In genomic region chr16:13376174-13376573, GRCh38 we compare ENCODE assay signal across 26 cellular contexts.
DNase-seq lines count a peak whose midpoint lies in the region; ATAC-seq and TF ChIP-seq lines count a peak whose summit lies in the region.
"Had no signal": no experiment of that assay in that cellular context is flagged by ENCODE, and none has a peak within 500 bp of the region (broad histone marks: within the 10 kb centered on the region; RNA-seq: fewer than 3 reads in every experiment).

No MANE protein-coding gene starts in this region.

- TF ChIP-seq POLR2A in gastrocnemius medialis (IDR thresholded peaks at IDR 0.05), result no peak

- peak overlapping the region; percentile 25; the same call in 1 of the 2 replicates for H3K4me2 ChIP-seq in OCI-LY3 (ENCODE audit: low read length)
- H3K4me2 ChIP-seq in Karpas-422 (ENCODE audit: low read depth, low read length, poor library complexity, severe bottlenecking), result no peak overlapping the region
- H3K4me2 ChIP-seq: BLaER1 had no signal

- H3K36me3 ChIP-seq in OCI-LY3 (replicated peaks; ENCODE audit: low read depth, low read length), result no peaks in the 10 kb centered on the region
- no peaks in the 10 kb centered on the region for H3K36me3 ChIP-seq in gastrocnemius medialis
- H3K36me3 ChIP-seq in Karpas-422 (ENCODE audit: insufficient read depth, low read length), result no peaks in the 10 kb centered on the region
- H3K36me3 ChIP-seq: BLaER1, thoracic aorta, uterus had no signal

- in situ Hi-C loops in gastrocnemius medialis (cut with MboI; ENCODE audit: low sequenced_read_pairs in 4 of 4), result no loop called here

- H3K27ac ChIP-seq in OCI-LY3 (ENCODE audit: low read length) (no peak overlapping the region), gastrocnemius medialis (no peak overlapping the region), Karpas-422 (ENCODE audit: low read length) (no peak overlapping the region)
- H3K27ac ChIP-seq: BLaER1, thoracic aorta, uterus had no signal

- H3K9ac ChIP-seq in OCI-LY3 (ENCODE audit: low read length) (no peak overlapping the region), Karpas-422 (ENCODE audit: low read length) (no peak overlapping the region)
- H3K9ac ChIP-seq: BLaER1 had no signal

- DNase-seq in stimulated activated CD4-positive, alpha-beta T cell treated with anti-CD3 and anti-CD28 coated beads, Interleukin-12 subunit alpha, Interleukin-12 subunit beta, amount 100 ng/mL, for 48 hours (ENCODE audit: low read depth in 2 of 3, low spot score in 1 of 3), result peak in 2 of 3 donors; percentile 1 to 4
- no peak for DNase-seq in stimulated activated CD4-positive, alpha-beta T cell treated with anti-CD3 and anti-CD28 coated beads, Interleukin-4, amount 100 ng/mL, for 1 hour
- peak; percentile 93 for DNase-seq in kidney tubule cell (ENCODE audit: low spot score)
- no peak for DNase-seq in gastrocnemius medialis
- DNase-seq in NCI-H82 treated with DMSO at 0.1 percent for 48 hours (lab: John Stamatoyannopoulos, UW; ENCODE audit: unreplicated experiment), result no peak
- DNase-seq in Karpas-422, result no peak
- DNase-seq: activated CD4-positive, CD25-positive, alpha-beta regulatory T cell; activated CD8-positive, alpha-beta memory T cell treated with anti-CD3 and anti-CD28 coated beads for 24 hours; activated naive CD4-positive, alpha-beta T cell treated with Interleukin-2 at 50 U/mL for 16 hours; activated T-cell treated with anti-CD3 and anti-CD28 coated beads, Interleukin-2, amount 50 U/mL, for 1 hour; Caco-2; DMS79 treated with DMSO at 0.1 percent for 48 hours; GF-D8; glutamatergic neuron; naive B cell; NCI-H2029 treated with DMSO at 0.1 percent for 48 hours; NCI-H226; NCI-H69; nucleus accumbens; stimulated activated naive CD4-positive, alpha-beta T cell; T-helper 1 cell; uterus had no signal

- ATAC-seq in GM18519 (IDR thresholded peaks at IDR 0.05; ENCODE audit: low FRiP score, unreplicated experiment) (peak; percentile 53), gastrocnemius medialis (no peak)

- H4K20me1 ChIP-seq in OCI-LY3 (ENCODE audit: insufficient read depth, low read length) (no peaks in the 10 kb centered on the region), Karpas-422 (ENCODE audit: insufficient read depth, low read depth, low read length) (no peaks in the 10 kb centered on the region)
- H4K20me1 ChIP-seq: BLaER1 had no signal

- intact Hi-C loops in gastrocnemius medialis (cut with DNase I; ENCODE audit: low total_unique reads), result no loop called here

- no peaks in the 10 kb centered on the region for H3K9me3 ChIP-seq in OCI-LY3 (ENCODE audit: insufficient read depth, low read length)
- H3K9me3 ChIP-seq in gastrocnemius medialis, result no peaks in the 10 kb centered on the region
- H3K9me3 ChIP-seq in Karpas-422 (ENCODE audit: low read length), result peaks cover 4% of the 10 kb centered on the region; the same call in 1 of the 2 replicates
- H3K9me3 ChIP-seq: BLaER1, Caco-2, thoracic aorta, uterus had no signal

- TF ChIP-seq CTCF in OCI-LY3 (IDR thresholded peaks at IDR 0.05; ENCODE audit: low read depth, low read length) (no peak), gastrocnemius medialis (IDR thresholded peaks at IDR 0.05 in 4 of 5, conservative IDR thresholded peaks at IDR 0.05 in 1 of 5) (no peak)

- H3K4me1 ChIP-seq in OCI-LY3 (ENCODE audit: low read length), result peaks cover 30% of the 10 kb centered on the region
- H3K4me1 ChIP-seq in gastrocnemius medialis, result no peaks in the 10 kb centered on the region
- no peaks in the 10 kb centered on the region for H3K4me1 ChIP-seq in Karpas-422 (ENCODE audit: low read length)
- H3K4me1 ChIP-seq: BLaER1, Caco-2, uterus had no signal

- H3K27me3 ChIP-seq in OCI-LY3 (ENCODE audit: low read depth, low read length) (no peaks in the 10 kb centered on the region), gastrocnemius medialis (no peaks in the 10 kb centered on the region), Karpas-422 (ENCODE audit: low read length) (no peaks in the 10 kb centered on the region)
- H3K27me3 ChIP-seq: BLaER1, uterus had no signal

- H3K4me3 ChIP-seq in OCI-LY3 (ENCODE audit: low read length) (no peak overlapping the region), gastrocnemius medialis (no peak overlapping the region), Karpas-422 (ENCODE audit: low read length) (no peak overlapping the region)
- H3K4me3 ChIP-seq: BLaER1, thoracic aorta, uterus had no signal

- H2AFZ ChIP-seq in OCI-LY3 (ENCODE audit: low read depth, low read length), result no peak overlapping the region
- no peak overlapping the region for H2AFZ ChIP-seq in Karpas-422 (ENCODE audit: low read length)

- 0 out of 2 replicates have a peak, but pooled peaks cover 2% of the 10 kb centered on the region for H3K9me2 ChIP-seq in Karpas-422 (replicated peaks; ENCODE audit: insufficient read depth, low read length)

- no peaks in the 10 kb centered on the region for H3K79me2 ChIP-seq in OCI-LY3 (ENCODE audit: low read length)
- H3K79me2 ChIP-seq in Karpas-422 (ENCODE audit: low read length), result no peaks in the 10 kb centered on the region

Comparison
In these comparisons a context has a peak if more than half of its experiments do, and no peak if none do; other contexts are left out.
1. DNase-seq: peak in stimulated activated CD4-positive, alpha-beta T cell treated with anti-CD3 and anti-CD28 coated beads, Interleukin-12 subunit alpha, Interleukin-12 subunit beta, amount 100 ng/mL, for 48 hours (2 of 3) and kidney tubule cell (single experiment); none in stimulated activated CD4-positive, alpha-beta T cell treated with anti-CD3 and anti-CD28 coated beads, Interleukin-4, amount 100 ng/mL, for 1 hour (single experiment), gastrocnemius medialis (0 of 2), NCI-H82 treated with DMSO at 0.1 percent for 48 hours (single experiment) and Karpas-422 (single experiment).